ENCODE assay signal across 23 cellular contexts in the genomic region with DNA sequence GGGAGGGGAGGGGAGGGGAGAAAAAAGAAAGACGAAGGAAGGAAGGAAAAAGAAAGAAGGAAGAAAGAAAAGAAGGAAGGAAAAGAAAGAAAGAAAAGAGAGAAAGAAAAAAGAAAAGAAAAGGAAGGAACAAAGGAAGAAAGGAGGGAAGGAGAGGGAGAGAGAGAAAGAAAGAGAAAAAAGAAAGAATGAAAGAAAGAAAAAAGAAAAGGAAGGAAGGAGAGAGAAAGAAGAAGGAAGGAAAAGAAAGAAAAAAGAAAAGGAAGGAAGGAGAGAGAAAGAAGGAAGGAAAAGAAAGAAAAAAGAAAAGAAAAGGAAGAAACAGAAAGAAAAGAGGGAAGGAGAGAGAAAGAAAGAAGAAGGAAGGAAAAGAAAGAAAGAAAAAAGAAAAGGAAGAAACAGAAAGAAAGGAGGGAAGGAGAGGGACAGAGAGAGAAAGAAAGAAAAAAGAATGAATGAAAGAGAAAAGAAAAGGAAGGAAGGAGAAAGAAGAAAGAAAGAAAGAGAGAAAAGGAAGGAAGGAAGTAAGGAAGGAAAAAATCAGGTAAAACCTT.
"Had no signal": no experiment of that assay in that cellular context is flagged by ENCODE, and none has a peak within 500 bp of the region (broad histone marks: within the 10 kb centered on the region; RNA-seq: fewer than 3 reads in every experiment).

No MANE protein-coding gene starts in this region.

- H3K27me3 Mint-ChIP-seq: activated CD4-positive, alpha-beta T cell treated with anti-CD3 and anti-CD28 coated beads, Interleukin-2, amount 10 ng/mL, durations not matched to agents 7 days and 5 days; activated CD8-positive, alpha-beta memory T cell treated with anti-CD3 and anti-CD28 coated beads, Interleukin-2, amount 10 ng/mL, durations not matched to agents 7 days and 5 days; activated naive CD8-positive, alpha-beta T cell treated with anti-CD3 and anti-CD28 coated beads for 36 hours had no signal

- H3K9me3 ChIP-seq: ascending aorta, body of pancreas, breast epithelium had no signal

- H3K4me2 ChIP-seq: PC-9 had no signal

- ATAC-seq: activated CD4-positive, CD25-positive, alpha-beta regulatory T cell treated with anti-CD3 and anti-CD28 coated beads, Interleukin-2, amount 50 U/mL, for 24 hours; body of pancreas; Right ventricle myocardium inferior had no signal

- H3K27ac ChIP-seq: ascending aorta, body of pancreas, breast epithelium, PC-9, RWPE1, WERI-Rb-1 had no signal

- DNase-seq: activated CD4-positive, alpha-beta T cell treated with anti-CD3 and anti-CD28 coated beads, Interleukin-2, amount 10 ng/mL, durations not matched to agents 7 days and 5 days; activated CD8-positive, alpha-beta memory T cell treated with anti-CD3 and anti-CD28 coated beads for 24 hours; activated CD8-positive, alpha-beta memory T cell treated with anti-CD3 and anti-CD28 coated beads, Interleukin-2, amount 10 ng/mL, durations not matched to agents 7 days and 5 days; activated CD8-positive, alpha-beta memory T cell treated with anti-CD3 and anti-CD28 coated beads, Interleukin-2, amount 50 U/mL, for 48 hours; activated effector memory CD4-positive, alpha-beta T cell treated with Interleukin-2 at 50 U/mL for 16 hours; activated naive CD4-positive, alpha-beta T cell; activated naive CD4-positive, alpha-beta T cell treated with anti-CD3 and anti-CD28 coated beads, Interleukin-2, amount 50 U/mL, for 16 hours; activated naive CD8-positive, alpha-beta T cell treated with anti-CD3 and anti-CD28 coated beads for 36 hours; amygdala; body of pancreas; NCI-H2107; NCI-H2171; NCI-H510A; NK-92 treated with Interleukin-12 subunit alpha and Interleukin-12 subunit beta, amount 100 ng/mL, for 24 hours; SIG-M5 had no signal

- H3K4me3 ChIP-seq: ascending aorta, body of pancreas, breast epithelium, PC-9 had no signal

- H3K27me3 ChIP-seq: ascending aorta, body of pancreas, breast epithelium had no signal

- H3K36me3 Mint-ChIP-seq: activated CD8-positive, alpha-beta memory T cell treated with anti-CD3 and anti-CD28 coated beads, Interleukin-2, amount 10 ng/mL, durations not matched to agents 7 days and 5 days; activated naive CD8-positive, alpha-beta T cell treated with anti-CD3 and anti-CD28 coated beads for 36 hours had no signal

- H3K4me1 Mint-ChIP-seq: activated CD4-positive, alpha-beta T cell treated with anti-CD3 and anti-CD28 coated beads for 36 hours; activated CD4-positive, alpha-beta T cell treated with anti-CD3 and anti-CD28 coated beads, Interleukin-2, amount 10 ng/mL, durations not matched to agents 7 days and 5 days; activated naive CD8-positive, alpha-beta T cell treated with anti-CD3 and anti-CD28 coated beads for 36 hours had no signal

- H3K36me3 ChIP-seq: ascending aorta, breast epithelium, WERI-Rb-1 had no signal

- H3K4me3 Mint-ChIP-seq: activated CD4-positive, alpha-beta T cell treated with anti-CD3 and anti-CD28 coated beads for 36 hours; activated CD4-positive, alpha-beta T cell treated with anti-CD3 and anti-CD28 coated beads, Interleukin-2, amount 10 ng/mL, durations not matched to agents 7 days and 5 days; activated CD8-positive, alpha-beta memory T cell treated with anti-CD3 and anti-CD28 coated beads, Interleukin-2, amount 10 ng/mL, durations not matched to agents 7 days and 5 days; activated naive CD8-positive, alpha-beta T cell treated with anti-CD3 and anti-CD28 coated beads for 36 hours had no signal

- H3K9me3 Mint-ChIP-seq: activated CD4-positive, alpha-beta T cell treated with anti-CD3 and anti-CD28 coated beads, Interleukin-2, amount 10 ng/mL, durations not matched to agents 7 days and 5 days had no signal

- H3K4me1 ChIP-seq: ascending aorta, body of pancreas, breast epithelium had no signal

- H2AFZ ChIP-seq: PC-9 had no signal

- H3K27ac Mint-ChIP-seq: activated CD4-positive, alpha-beta T cell treated with anti-CD3 and anti-CD28 coated beads for 36 hours; activated CD4-positive, alpha-beta T cell treated with anti-CD3 and anti-CD28 coated beads, Interleukin-2, amount 10 ng/mL, durations not matched to agents 7 days and 5 days; activated CD8-positive, alpha-beta memory T cell treated with anti-CD3 and anti-CD28 coated beads, Interleukin-2, amount 10 ng/mL, durations not matched to agents 7 days and 5 days; activated naive CD8-positive, alpha-beta T cell treated with anti-CD3 and anti-CD28 coated beads for 36 hours had no signal
